In genomic region chr1:218480691-218481099, GRCh38 we compare ENCODE assay signal across 12 cellular contexts.
DNase-seq lines count a peak whose midpoint lies in the region; ATAC-seq and TF ChIP-seq lines count a peak whose summit lies in the region.
"Had no signal": no experiment of that assay in that cellular context is flagged by ENCODE, and none has a peak within 500 bp of the region (broad histone marks: within the 10 kb centered on the region; RNA-seq: fewer than 3 reads in every experiment).

No MANE protein-coding gene starts in this region.

- H3K4me1 ChIP-seq in PC-3 (ENCODE audit: insufficient read depth, low read length) = peaks cover 57% of the 10 kb centered on the region
- H3K4me1 ChIP-seq: BLaER1 treated with 17β-estradiol and CSF1 and Interleukin-3, amounts not matched to agents 10 nM and 100 nM had no signal

- H3K9me3 ChIP-seq in PC-3 (ENCODE audit: low read length) = peaks cover 4% of the 10 kb centered on the region; the same call in 1 of the 2 replicates
- H3K9me3 ChIP-seq: BLaER1 treated with 17β-estradiol and CSF1 and Interleukin-3, amounts not matched to agents 10 nM and 100 nM had no signal

- BruUV-seq in PC-3 (replicated peaks; lab: Mats Ljungman, UMichigan) = no TSS peak

- peak overlapping the region; percentile 9 for H3K4me2 ChIP-seq in PC-3 (ENCODE audit: low read length)
- H3K4me2 ChIP-seq: BLaER1 treated with 17β-estradiol and CSF1 and Interleukin-3, amounts not matched to agents 10 nM and 100 nM had no signal

- TF ChIP-seq CTCF in PC-3 (conservative IDR thresholded peaks at IDR 0.05; ENCODE audit: low read depth, low read length) (no peak), mesothelial cell of epicardium (IDR thresholded peaks at IDR 0.05; ENCODE audit: unreplicated experiment) (no peak)

- 0 out of 2 replicates have a peak overlapping the region, but pooled peaks have one; percentile 0 for H3K4me3 ChIP-seq in PC-3 (ENCODE audit: low read length)
- H3K4me3 ChIP-seq: BLaER1 treated with 17β-estradiol and CSF1 and Interleukin-3, amounts not matched to agents 10 nM and 100 nM had no signal

- POLR2A ChIA-PET in PC-3 (lab: Charles Lee; ENCODE audit: unreplicated experiment) = interaction anchor here (0.6 to 1.1 kb wide), 5 partner anchors 100 to 1332 kb away, joined by 3 to 4 read pairs (median 3); partner anchors contain the start of gene TGFB2

- CTCF ChIA-PET in PC-3 (lab: Charles Lee) = interaction anchor here (1.0 kb wide), 1 partner anchor 586 kb away, joined by 5 read pairs; no protein-coding TSS in a partner anchor

- H3K9me3 Mint-ChIP-seq in mesothelial cell of epicardium = peaks cover 4% of the 10 kb centered on the region

- peak overlapping the region; percentile 84 for H3K27ac Mint-ChIP-seq in mesothelial cell of epicardium

- H3K27me3 ChIP-seq in PC-3 (ENCODE audit: low read length) = no peaks in the 10 kb centered on the region
- H3K27me3 ChIP-seq: BLaER1 treated with 17β-estradiol and CSF1 and Interleukin-3, amounts not matched to agents 10 nM and 100 nM had no signal

- H3K27me3 Mint-ChIP-seq in mesothelial cell of epicardium (ENCODE audit: low read depth) = no peaks in the 10 kb centered on the region

- no peaks in the 10 kb centered on the region for H3K79me2 ChIP-seq in PC-3 (ENCODE audit: low read length)

- H3K9ac ChIP-seq in PC-3 (ENCODE audit: low read length) = peak overlapping the region; percentile 8; the same call in 1 of the 2 replicates
- H3K9ac ChIP-seq: BLaER1 treated with 17β-estradiol and CSF1 and Interleukin-3, amounts not matched to agents 10 nM and 100 nM had no signal

- ATAC-seq in PC-3 (peak; percentile 39), esophagus mucosa (peak; percentile 69), HG03025 (IDR thresholded peaks at IDR 0.05; ENCODE audit: low FRiP score, unreplicated experiment) (no peak), HG03565 (IDR thresholded peaks at IDR 0.05; ENCODE audit: unreplicated experiment) (no peak)

- no peaks in the 10 kb centered on the region for H4K20me1 ChIP-seq in PC-3 (ENCODE audit: low read length)
- H4K20me1 ChIP-seq: BLaER1 treated with 17β-estradiol and CSF1 and Interleukin-3, amounts not matched to agents 10 nM and 100 nM had no signal

- peak overlapping the region; percentile 74 for H3K27ac ChIP-seq in PC-3 (ENCODE audit: low read length)
- H3K27ac ChIP-seq: BLaER1 treated with 17β-estradiol and CSF1 and Interleukin-3, amounts not matched to agents 10 nM and 100 nM; VCaP had no signal

- H3F3A ChIP-seq in PC-3 (ENCODE audit: low read length, unreplicated experiment) = peaks cover 19% of the 10 kb centered on the region

- no peaks in the 10 kb centered on the region for H3K9me2 ChIP-seq in PC-3 (replicated peaks; ENCODE audit: low read length)

- H3K4me3 Mint-ChIP-seq in mesothelial cell of epicardium = no peak overlapping the region

- H3K4me1 Mint-ChIP-seq in mesothelial cell of epicardium = peaks cover 17% of the 10 kb centered on the region

- no peaks in the 10 kb centered on the region for H3K36me3 Mint-ChIP-seq in mesothelial cell of epicardium

- DNase-seq in AG08395 (ENCODE audit: low spot score) (peak; percentile 44), PC-3 (peak; percentile 98), mesothelial cell of epicardium (ENCODE audit: low spot score in 2 of 2, unreplicated experiment in 2 of 2) (no peak), ureter (ENCODE audit: low spot score) (no peak)
- no peak for DNase-seq in activated CD4-positive, CD25-positive, alpha-beta regulatory T cell treated with anti-CD3 and anti-CD28 coated beads, Interleukin-2, amount 50 U/mL, for 72 hours
- DNase-seq: activated gamma-delta T cell; effector memory CD4-positive, alpha-beta T cell had no signal

- intact Hi-C loops in PC-3 (cut with micrococcal nuclease) = loop anchor here (1.0 to 5.0 kb wide), 5 partner anchors 16 to 226 kb away; no protein-coding TSS in a partner anchor

- H3K36me3 ChIP-seq in PC-3 (ENCODE audit: low read depth, low read length) = no peaks in the 10 kb centered on the region
- H3K36me3 ChIP-seq: BLaER1 treated with 17β-estradiol and CSF1 and Interleukin-3, amounts not matched to agents 10 nM and 100 nM had no signal

- H2AFZ ChIP-seq in PC-3 (ENCODE audit: low read length) = no peak overlapping the region

Comparison
In these comparisons a context has a peak if more than half of its experiments do, and no peak if none do; other contexts are left out.
1. DNase-seq: peak in AG08395 (single experiment) and PC-3 (single experiment); none in mesothelial cell of epicardium (0 of 2), ureter (single experiment) and activated CD4-positive, CD25-positive, alpha-beta regulatory T cell treated with anti-CD3 and anti-CD28 coated beads, Interleukin-2, amount 50 U/mL, for 72 hours (single experiment).
2. ATAC-seq: peak in PC-3 (single experiment) and esophagus mucosa (single experiment); none in HG03025 (single experiment) and HG03565 (single experiment).